ENCODE assay signal across 1 cellular context in the genomic region with DNA sequence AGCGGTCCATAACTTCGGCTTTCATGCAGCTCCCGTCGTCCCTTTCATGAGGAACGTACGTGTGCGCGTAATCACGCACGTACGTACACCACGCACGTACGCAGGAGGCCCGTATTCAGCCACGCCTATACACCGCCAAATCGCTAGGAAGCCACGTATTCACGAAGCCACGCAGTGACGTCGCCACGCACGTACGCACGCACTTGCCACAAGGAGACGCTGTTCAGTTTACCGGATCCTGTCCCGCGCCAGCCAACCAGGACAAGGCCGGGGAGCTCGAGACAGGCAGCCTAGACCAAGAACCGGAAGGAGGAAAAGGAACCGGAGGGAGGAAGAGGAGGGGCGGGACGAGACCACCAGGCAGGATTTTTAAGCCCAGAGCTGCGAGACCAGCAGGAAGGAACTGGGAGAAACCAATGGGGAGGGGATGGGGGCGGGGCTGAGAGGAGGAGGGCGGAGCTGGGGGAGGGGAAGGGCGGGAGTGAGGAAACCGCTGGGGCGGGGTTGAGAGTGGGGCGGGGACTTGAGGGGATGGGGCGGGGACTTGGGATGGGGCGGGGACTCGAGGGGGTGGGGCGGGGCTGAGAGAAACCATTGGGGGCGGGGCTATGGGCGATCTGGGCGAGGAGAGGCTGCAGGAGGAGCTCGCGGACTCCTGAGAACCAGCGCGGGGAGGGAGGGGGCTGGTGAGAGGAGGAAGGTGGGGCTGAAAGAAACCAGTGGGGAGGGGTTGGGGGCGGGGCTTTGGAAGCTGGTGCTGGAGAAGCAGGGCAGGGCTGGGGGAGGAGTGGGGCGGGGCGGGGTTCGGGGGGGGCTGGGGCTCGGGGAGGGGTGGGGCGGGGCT.
TF ChIP-seq lines count a peak whose summit lies in the region.

TSS of gene EOLA2 (minus strand) at position 65 of the 844 bp plus-strand sequence. CDS start 4,617 bp downstream, outside the sequence.

TF ChIP-seq in GM12878, 131 proteins besides CTCF, POLR2A, EP300 and RAD21 (continued from another document):
- TF ChIP-seq MLLT1 (IDR thresholded peaks at IDR 0.05) (no peak), ATF7 (IDR thresholded peaks at IDR 0.05; ENCODE audit: low read depth) (peak; percentile 84), LARP7 (IDR thresholded peaks at IDR 0.05) (no peak), RBBP5 (conservative IDR thresholded peaks at IDR 0.05) (no peak), NFIC (IDR thresholded peaks at IDR 0.05; ENCODE audit: low read depth, low read length) (no peak), ZNF384 (IDR thresholded peaks at IDR 0.05; ENCODE audit: borderline replicate concordance, low read depth, low read length) (no peak), MEF2B (IDR thresholded peaks at IDR 0.05; ENCODE audit: partially characterized antibody, poor library complexity, severe bottlenecking) (no peak), STAT3 (IDR thresholded peaks at IDR 0.05; ENCODE audit: low read depth, low read length) (no peak), MAX (IDR thresholded peaks at IDR 0.05; ENCODE audit: low read depth, low read length) (no peak), PML (IDR thresholded peaks at IDR 0.05; ENCODE audit: low read length) (no peak), ZNF207 (IDR thresholded peaks at IDR 0.05; ENCODE audit: borderline replicate concordance) (peak; percentile 60; the same call in 1 of the 2 replicates), FOXK2 (IDR thresholded peaks at IDR 0.05) (peak; percentile 53), RUNX3 (IDR thresholded peaks at IDR 0.05; ENCODE audit: low read length) (peak; percentile 40; the same call in 1 of the 2 replicates)
- TF ChIP-seq, protein P1, sequence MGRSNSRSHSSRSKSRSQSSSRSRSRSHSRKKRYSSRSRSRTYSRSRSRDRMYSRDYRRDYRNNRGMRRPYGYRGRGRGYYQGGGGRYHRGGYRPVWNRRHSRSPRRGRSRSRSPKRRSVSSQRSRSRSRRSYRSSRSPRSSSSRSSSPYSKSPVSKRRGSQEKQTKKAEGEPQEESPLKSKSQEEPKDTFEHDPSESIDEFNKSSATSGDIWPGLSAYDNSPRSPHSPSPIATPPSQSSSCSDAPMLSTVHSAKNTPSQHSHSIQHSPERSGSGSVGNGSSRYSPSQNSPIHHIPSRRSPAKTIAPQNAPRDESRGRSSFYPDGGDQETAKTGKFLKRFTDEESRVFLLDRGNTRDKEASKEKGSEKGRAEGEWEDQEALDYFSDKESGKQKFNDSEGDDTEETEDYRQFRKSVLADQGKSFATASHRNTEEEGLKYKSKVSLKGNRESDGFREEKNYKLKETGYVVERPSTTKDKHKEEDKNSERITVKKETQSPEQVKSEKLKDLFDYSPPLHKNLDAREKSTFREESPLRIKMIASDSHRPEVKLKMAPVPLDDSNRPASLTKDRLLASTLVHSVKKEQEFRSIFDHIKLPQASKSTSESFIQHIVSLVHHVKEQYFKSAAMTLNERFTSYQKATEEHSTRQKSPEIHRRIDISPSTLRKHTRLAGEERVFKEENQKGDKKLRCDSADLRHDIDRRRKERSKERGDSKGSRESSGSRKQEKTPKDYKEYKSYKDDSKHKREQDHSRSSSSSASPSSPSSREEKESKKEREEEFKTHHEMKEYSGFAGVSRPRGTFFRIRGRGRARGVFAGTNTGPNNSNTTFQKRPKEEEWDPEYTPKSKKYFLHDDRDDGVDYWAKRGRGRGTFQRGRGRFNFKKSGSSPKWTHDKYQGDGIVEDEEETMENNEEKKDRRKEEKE (IDR thresholded peaks at IDR 0.05) = no peak
- TF ChIP-seq, protein P2, sequence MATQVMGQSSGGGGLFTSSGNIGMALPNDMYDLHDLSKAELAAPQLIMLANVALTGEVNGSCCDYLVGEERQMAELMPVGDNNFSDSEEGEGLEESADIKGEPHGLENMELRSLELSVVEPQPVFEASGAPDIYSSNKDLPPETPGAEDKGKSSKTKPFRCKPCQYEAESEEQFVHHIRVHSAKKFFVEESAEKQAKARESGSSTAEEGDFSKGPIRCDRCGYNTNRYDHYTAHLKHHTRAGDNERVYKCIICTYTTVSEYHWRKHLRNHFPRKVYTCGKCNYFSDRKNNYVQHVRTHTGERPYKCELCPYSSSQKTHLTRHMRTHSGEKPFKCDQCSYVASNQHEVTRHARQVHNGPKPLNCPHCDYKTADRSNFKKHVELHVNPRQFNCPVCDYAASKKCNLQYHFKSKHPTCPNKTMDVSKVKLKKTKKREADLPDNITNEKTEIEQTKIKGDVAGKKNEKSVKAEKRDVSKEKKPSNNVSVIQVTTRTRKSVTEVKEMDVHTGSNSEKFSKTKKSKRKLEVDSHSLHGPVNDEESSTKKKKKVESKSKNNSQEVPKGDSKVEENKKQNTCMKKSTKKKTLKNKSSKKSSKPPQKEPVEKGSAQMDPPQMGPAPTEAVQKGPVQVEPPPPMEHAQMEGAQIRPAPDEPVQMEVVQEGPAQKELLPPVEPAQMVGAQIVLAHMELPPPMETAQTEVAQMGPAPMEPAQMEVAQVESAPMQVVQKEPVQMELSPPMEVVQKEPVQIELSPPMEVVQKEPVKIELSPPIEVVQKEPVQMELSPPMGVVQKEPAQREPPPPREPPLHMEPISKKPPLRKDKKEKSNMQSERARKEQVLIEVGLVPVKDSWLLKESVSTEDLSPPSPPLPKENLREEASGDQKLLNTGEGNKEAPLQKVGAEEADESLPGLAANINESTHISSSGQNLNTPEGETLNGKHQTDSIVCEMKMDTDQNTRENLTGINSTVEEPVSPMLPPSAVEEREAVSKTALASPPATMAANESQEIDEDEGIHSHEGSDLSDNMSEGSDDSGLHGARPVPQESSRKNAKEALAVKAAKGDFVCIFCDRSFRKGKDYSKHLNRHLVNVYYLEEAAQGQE (IDR thresholded peaks at IDR 0.05; ENCODE audit: low read depth, low read length) = no peak
- TF ChIP-seq, protein P3, sequence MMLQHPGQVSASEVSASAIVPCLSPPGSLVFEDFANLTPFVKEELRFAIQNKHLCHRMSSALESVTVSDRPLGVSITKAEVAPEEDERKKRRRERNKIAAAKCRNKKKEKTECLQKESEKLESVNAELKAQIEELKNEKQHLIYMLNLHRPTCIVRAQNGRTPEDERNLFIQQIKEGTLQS (IDR thresholded peaks at IDR 0.05; ENCODE audit: borderline replicate concordance, extremely low read depth, low read depth, low read length) = no peak
